ENCODE assay signal across 8 cellular contexts in the genomic region with DNA sequence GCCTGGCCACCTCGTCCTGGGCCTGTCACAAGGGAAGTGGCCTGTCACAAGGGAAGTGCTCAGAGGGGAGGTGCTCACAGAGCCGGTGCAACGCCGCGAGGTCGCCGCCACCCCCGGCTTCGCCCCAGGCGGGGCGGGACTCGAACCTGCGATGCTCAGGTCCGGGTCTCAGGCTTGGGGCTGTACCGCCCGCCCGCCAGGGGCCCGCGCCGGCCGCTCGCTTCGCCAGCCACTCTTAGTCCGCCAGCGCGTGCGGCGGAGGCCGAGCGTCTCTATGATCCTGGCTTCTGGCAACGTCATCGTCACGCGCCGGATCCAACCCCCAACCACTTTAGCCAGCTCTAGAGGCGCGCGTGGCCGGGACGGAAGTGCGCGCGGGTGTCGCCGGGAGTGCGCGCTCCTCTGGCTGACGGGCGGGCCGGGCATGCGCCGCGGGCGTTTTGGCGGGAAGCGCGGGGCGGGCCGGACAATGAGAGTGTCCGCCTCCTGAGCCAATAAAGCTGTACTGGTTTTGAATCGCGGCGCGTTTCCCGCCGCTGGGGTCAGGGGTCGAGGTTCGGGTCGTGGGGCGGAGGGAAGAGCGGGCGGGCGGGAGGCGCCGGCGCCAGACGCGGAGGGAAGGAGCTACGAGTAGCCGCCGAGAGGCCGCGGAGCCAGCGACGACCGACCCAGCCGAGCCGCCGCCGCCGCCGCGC. TPM values are rescaled to one million over a fixed set of nuclear protein-coding genes. Genes with fewer than 3 reads are reported as not detected.
DNase-seq lines count a peak whose midpoint lies in the region; ATAC-seq, FAIRE-seq and TF ChIP-seq lines count a peak whose summit lies in the region.

A gene with protein sequence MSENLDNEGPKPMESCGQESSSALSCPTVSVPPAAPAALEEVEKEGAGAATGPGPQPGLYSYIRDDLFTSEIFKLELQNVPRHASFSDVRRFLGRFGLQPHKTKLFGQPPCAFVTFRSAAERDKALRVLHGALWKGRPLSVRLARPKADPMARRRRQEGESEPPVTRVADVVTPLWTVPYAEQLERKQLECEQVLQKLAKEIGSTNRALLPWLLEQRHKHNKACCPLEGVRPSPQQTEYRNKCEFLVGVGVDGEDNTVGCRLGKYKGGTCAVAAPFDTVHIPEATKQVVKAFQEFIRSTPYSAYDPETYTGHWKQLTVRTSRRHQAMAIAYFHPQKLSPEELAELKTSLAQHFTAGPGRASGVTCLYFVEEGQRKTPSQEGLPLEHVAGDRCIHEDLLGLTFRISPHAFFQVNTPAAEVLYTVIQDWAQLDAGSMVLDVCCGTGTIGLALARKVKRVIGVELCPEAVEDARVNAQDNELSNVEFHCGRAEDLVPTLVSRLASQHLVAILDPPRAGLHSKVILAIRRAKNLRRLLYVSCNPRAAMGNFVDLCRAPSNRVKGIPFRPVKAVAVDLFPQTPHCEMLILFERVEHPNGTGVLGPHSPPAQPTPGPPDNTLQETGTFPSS (minus strand): TSS at position 276 of the 695 bp plus-strand sequence. CDS start 320 bp downstream, outside the sequence.

- TF ChIP-seq CTCF in D721Med (IDR thresholded peaks at IDR 0.05; ENCODE audit: insufficient read depth, missing control alignments) (peak; percentile 20), OCI-LY3 (IDR thresholded peaks at IDR 0.05; ENCODE audit: low read depth, low read length) (peak; percentile 23; the same call in 1 of the 2 replicates), epithelial cell of esophagus (IDR thresholded peaks at IDR 0.05; ENCODE audit: insufficient read depth, low read depth, low read length, missing control alignments) (no peak), mucosa of descending colon (IDR thresholded peaks at IDR 0.05) (no peak)

- peak; percentile 70 for ATAC-seq in GM21515 (IDR thresholded peaks at IDR 0.05; ENCODE audit: unreplicated experiment)
- peak; percentile 93 for ATAC-seq in mucosa of descending colon

- H3K4me1 ChIP-seq in OCI-LY3 (ENCODE audit: low read length) (peaks cover 18% of the 10 kb centered on the region), mucosa of descending colon (ENCODE audit: low read depth) (peaks cover 25% of the 10 kb centered on the region)

- H4K20me1 ChIP-seq in OCI-LY3 (ENCODE audit: insufficient read depth, low read length) = peaks cover 24% of the 10 kb centered on the region

- H3K9ac ChIP-seq in OCI-LY3 (ENCODE audit: low read length) = peak within 1 kb of the TSS; percentile 99

- DNase-seq in D721Med (ENCODE audit: insufficient read length, low spot score) = peak; percentile 99
- DNase-seq in HuH-7.5 (ENCODE audit: low spot score) = peak; percentile 99
- DNase-seq in activated T-cell treated with anti-CD3 and anti-CD28 coated beads for 1 hour (ENCODE audit: low read depth) = peak; percentile 91
- peak; percentile 99 for DNase-seq in epithelial cell of esophagus (ENCODE audit: low read depth)
- DNase-seq in mucosa of descending colon = peak; percentile 99
- DNase-seq in stimulated activated CD8-positive, alpha-beta memory T cell treated with anti-CD3 and anti-CD28 coated beads, Interleukin-4, amount 100 ng/mL, for 24 hours (ENCODE audit: low read depth) = peak; percentile 96

- H3K9me3 ChIP-seq in OCI-LY3 (ENCODE audit: insufficient read depth, low read length) (no peaks in the 10 kb centered on the region), mucosa of descending colon (no peaks in the 10 kb centered on the region)

- no peak for FAIRE-seq in D721Med (lab: Jason Lieb, UNC)

- no peaks in the 10 kb centered on the region for H3K27me3 ChIP-seq in OCI-LY3 (ENCODE audit: low read depth, low read length)

- H2AFZ ChIP-seq in OCI-LY3 (ENCODE audit: low read depth, low read length) = 0 out of 2 replicates have a peak within 1 kb of the TSS, but pooled peaks have one; percentile 43

- H3K36me3 ChIP-seq in OCI-LY3 (replicated peaks; ENCODE audit: low read depth, low read length) (peaks cover 74% of the 10 kb centered on the region), mucosa of descending colon (ENCODE audit: low read depth) (peaks cover 6% of the 10 kb centered on the region)

- H3K4me2 ChIP-seq in OCI-LY3 (ENCODE audit: low read length) = peak within 1 kb of the TSS; percentile 98

- intact Hi-C loops in mucosa of descending colon (cut with DNase I, micrococcal nuclease) = no loop called here

- peak within 1 kb of the TSS; percentile 94 for H3K4me3 ChIP-seq in OCI-LY3 (ENCODE audit: low read length)
- peak within 1 kb of the TSS; percentile 80 for H3K4me3 ChIP-seq in epithelial cell of esophagus (ENCODE audit: low read length)
- H3K4me3 ChIP-seq in mucosa of descending colon = peak within 1 kb of the TSS; percentile 81

- H3K79me2 ChIP-seq in OCI-LY3 (ENCODE audit: low read length) = peaks cover 81% of the 10 kb centered on the region

- peak within 1 kb of the TSS; percentile 68 for H3K27ac ChIP-seq in OCI-LY3 (ENCODE audit: low read length)

RNA-seq across cellular contexts. Expression of the gene that starts here (rescaled TPM):
- total RNA-seq in mucosa of descending colon = 10 to 100 TPM; 34.4 to 50.0 (median 37.6) TPM

Comparison
In these comparisons a context has a peak if more than half of its experiments do, and no peak if none do; other contexts are left out.
1. Peak in every context shown above with its lines: DNase-seq, ATAC-seq, H3K4me3 ChIP-seq and H3K27ac ChIP-seq.
2. CTCF ChIP-seq: peak in D721Med (single experiment) and OCI-LY3 (single experiment); none in epithelial cell of esophagus (single experiment) and mucosa of descending colon (single experiment).